15 cellular contexts compared by ENCODE assay signal in genomic region chr4:185542626-185543336, GRCh38. TPM values are rescaled to one million over a fixed set of nuclear protein-coding genes. Genes with fewer than 3 reads are reported as not detected.
DNase-seq lines count a peak whose midpoint lies in the region; ATAC-seq and TF ChIP-seq lines count a peak whose summit lies in the region.
"Had no signal": no experiment of that assay in that cellular context is flagged by ENCODE, and none has a peak within 500 bp of the region (broad histone marks: within the 10 kb centered on the region; RNA-seq: fewer than 3 reads in every experiment).

No MANE protein-coding gene starts in this region.

- POLR2A ChIA-PET in PC-9 (lab: Charles Lee; ENCODE audit: unreplicated experiment), result no interaction called here

- WGBS in right lobe of liver (ENCODE audit: insufficient coverage, low coverage, low lambda C conversion rate, missing lambda C conversion rate), result 43% methylated on average over 11 of the region's 14 CpGs

- H3F3A ChIP-seq in PC-9 (ENCODE audit: insufficient read depth, low read depth), result no peaks in the 10 kb centered on the region

- no peak overlapping the region for H3K4me3 Mint-ChIP-seq in stimulated activated memory B cell treated with anti-CD40 and anti-IgM and Interleukin-4, amounts not matched to agents 10 μg/mL and 1 μg/mL and 100 μg/mL, for 72 hours
- H3K4me3 Mint-ChIP-seq: activated naive CD8-positive, alpha-beta T cell treated with anti-CD3 and anti-CD28 coated beads, Interleukin-2, amount 50 U/mL, for 24 hours; CD8-positive, alpha-beta memory T cell; stimulated activated naive CD8-positive, alpha-beta T cell treated with anti-CD3 and anti-CD28 coated beads, Interleukin-15, Interleukin-2, amounts not matched to agents 100 ng/mL and 50 ng/mL, for 24 hours had no signal

- H4K20me1 ChIP-seq in osteoblast (ENCODE audit: insufficient read depth, low read length) (no peaks in the 10 kb centered on the region), PC-9 (ENCODE audit: insufficient read depth) (no peaks in the 10 kb centered on the region)

- H3K27ac Mint-ChIP-seq in stimulated activated memory B cell treated with anti-CD40 and anti-IgM and Interleukin-4, amounts not matched to agents 10 μg/mL and 1 μg/mL and 100 μg/mL, for 72 hours, result no peak overlapping the region
- H3K27ac Mint-ChIP-seq: activated naive CD8-positive, alpha-beta T cell treated with anti-CD3 and anti-CD28 coated beads, Interleukin-2, amount 50 U/mL, for 24 hours; CD8-positive, alpha-beta memory T cell; stimulated activated naive CD8-positive, alpha-beta T cell treated with anti-CD3 and anti-CD28 coated beads, Interleukin-15, Interleukin-2, amounts not matched to agents 100 ng/mL and 50 ng/mL, for 24 hours had no signal

- H3K27me3 ChIP-seq in left ventricle myocardium inferior (ENCODE audit: low read depth) (no peaks in the 10 kb centered on the region), osteoblast (ENCODE audit: insufficient read depth, low read length) (peaks cover 23% of the 10 kb centered on the region), PC-9 (ENCODE audit: insufficient read depth, low read depth) (no peaks in the 10 kb centered on the region), right lobe of liver (no peaks in the 10 kb centered on the region)

- CTCF ChIA-PET in PC-9 (lab: Charles Lee), result interaction anchor here (0.7 kb wide), 1 partner anchor 653 kb away, joined by 3 read pairs; no protein-coding TSS in a partner anchor

- H3K9me3 ChIP-seq in left ventricle myocardium inferior (replicated peaks) (no peaks in the 10 kb centered on the region), osteoblast (ENCODE audit: low read depth, low read length) (no peaks in the 10 kb centered on the region), PC-9 (ENCODE audit: insufficient read depth, low read depth) (no peaks in the 10 kb centered on the region), right lobe of liver (no peaks in the 10 kb centered on the region)

- H3K4me2 ChIP-seq in osteoblast (ENCODE audit: insufficient read depth, low read length) (no peak overlapping the region), PC-9 (no peak overlapping the region)

- H3K27ac ChIP-seq in left ventricle myocardium inferior (replicated peaks) (peak overlapping the region; percentile 59), osteoblast (ENCODE audit: low read depth, low read length) (no peak overlapping the region), PC-9 (no peak overlapping the region), right lobe of liver (no peak overlapping the region)

- BruUV-seq in PC-9 (replicated peaks; lab: Mats Ljungman, UMichigan), result no TSS peak

- DNase-seq in cardiac fibroblast (ENCODE audit: low read depth in 2 of 2), result peak; percentile 64 to 79
- DNase-seq in left ventricle myocardium inferior, result peak; percentile 80
- peak; percentile 42 for DNase-seq in osteoblast (ENCODE audit: insufficient read length, low spot score, missing footprints)
- DNase-seq in NCI-H187 treated with DMSO at 0.1 percent for 48 hours (lab: John Stamatoyannopoulos, UW), result no peak
- DNase-seq in PC-9, result no peak
- DNase-seq in right lobe of liver, result no peak
- DNase-seq: activated CD4-positive, CD25-positive, alpha-beta regulatory T cell treated with anti-CD3 and anti-CD28 coated beads, Interleukin-2, amount 50 U/mL, for 72 hours; activated naive CD8-positive, alpha-beta T cell treated with anti-CD3 and anti-CD28 coated beads, Interleukin-2, amount 50 U/mL, for 24 hours; activated T-cell treated with anti-CD3 and anti-CD28 coated beads for 4 hours; CD8-positive, alpha-beta memory T cell; GF-D8; NCI-H2227 treated with DMSO at 0.1 percent for 48 hours had no signal

- no peaks in the 10 kb centered on the region for H3K9me3 Mint-ChIP-seq in stimulated activated memory B cell treated with anti-CD40 and anti-IgM and Interleukin-4, amounts not matched to agents 10 μg/mL and 1 μg/mL and 100 μg/mL, for 72 hours
- H3K9me3 Mint-ChIP-seq: activated naive CD8-positive, alpha-beta T cell treated with anti-CD3 and anti-CD28 coated beads, Interleukin-2, amount 50 U/mL, for 24 hours; CD8-positive, alpha-beta memory T cell; stimulated activated naive CD8-positive, alpha-beta T cell treated with anti-CD3 and anti-CD28 coated beads, Interleukin-15, Interleukin-2, amounts not matched to agents 100 ng/mL and 50 ng/mL, for 24 hours had no signal

- TF ChIP-seq CTCF in cardiac fibroblast (IDR thresholded peaks at IDR 0.05; ENCODE audit: low read depth, low read length) (no peak), left ventricle myocardium inferior (IDR thresholded peaks at IDR 0.05; ENCODE audit: borderline replicate concordance) (no peak), osteoblast (IDR thresholded peaks at IDR 0.05; ENCODE audit: extremely low read depth, low read depth, low read length) (no peak), PC-9 (conservative IDR thresholded peaks at IDR 0.05) (no peak), right lobe of liver (IDR thresholded peaks at IDR 0.05) (no peak)

- H3K27me3 Mint-ChIP-seq in stimulated activated memory B cell treated with anti-CD40 and anti-IgM and Interleukin-4, amounts not matched to agents 10 μg/mL and 1 μg/mL and 100 μg/mL, for 72 hours, result no peaks in the 10 kb centered on the region

- H2AFZ ChIP-seq in osteoblast (ENCODE audit: low read length) (no peak overlapping the region), PC-9 (no peak overlapping the region)

- H3K4me1 ChIP-seq in left ventricle myocardium inferior (peaks cover 18% of the 10 kb centered on the region), osteoblast (ENCODE audit: insufficient read depth, low read length) (no peaks in the 10 kb centered on the region), PC-9 (replicated peaks; ENCODE audit: insufficient read depth) (no peaks in the 10 kb centered on the region), right lobe of liver (no peaks in the 10 kb centered on the region)

- no peak for ATAC-seq in stimulated activated memory B cell treated with anti-CD40 and anti-IgM and Interleukin-4, amounts not matched to agents 10 μg/mL and 1 μg/mL and 100 μg/mL, for 72 hours
- no peak for ATAC-seq in right lobe of liver
- ATAC-seq: activated naive CD8-positive, alpha-beta T cell treated with anti-CD3 and anti-CD28 coated beads, Interleukin-2, amount 50 U/mL, for 24 hours; HCT116 had no signal

- H3K79me2 ChIP-seq in osteoblast (ENCODE audit: insufficient read depth, low read length) (no peaks in the 10 kb centered on the region), PC-9 (ENCODE audit: low read depth) (no peaks in the 10 kb centered on the region)

- H3K4me3 ChIP-seq in cardiac fibroblast (replicated peaks in 1 of 2; ENCODE audit: low read depth in 2 of 2, low read length in 2 of 2) (no peak overlapping the region), left ventricle myocardium inferior (no peak overlapping the region), osteoblast (ENCODE audit: insufficient read depth, low read length) (no peak overlapping the region), PC-9 (no peak overlapping the region), right lobe of liver (no peak overlapping the region)

- TF ChIP-seq POLR2A in right lobe of liver (IDR thresholded peaks at IDR 0.05), result no peak

- H3K9me2 ChIP-seq in PC-9 (ENCODE audit: insufficient read depth), result no peaks in the 10 kb centered on the region

- no peaks in the 10 kb centered on the region for H3K36me3 Mint-ChIP-seq in stimulated activated memory B cell treated with anti-CD40 and anti-IgM and Interleukin-4, amounts not matched to agents 10 μg/mL and 1 μg/mL and 100 μg/mL, for 72 hours
- H3K36me3 Mint-ChIP-seq: CD8-positive, alpha-beta memory T cell had no signal

- H3K36me3 ChIP-seq in left ventricle myocardium inferior, result no peaks in the 10 kb centered on the region
- H3K36me3 ChIP-seq in osteoblast (ENCODE audit: insufficient read depth, low read length), result no peaks in the 10 kb centered on the region
- H3K36me3 ChIP-seq in PC-9 (ENCODE audit: low read depth), result no peaks in the 10 kb centered on the region
- no peaks in the 10 kb centered on the region for H3K36me3 ChIP-seq in right lobe of liver

- H3K4me1 Mint-ChIP-seq in stimulated activated memory B cell treated with anti-CD40 and anti-IgM and Interleukin-4, amounts not matched to agents 10 μg/mL and 1 μg/mL and 100 μg/mL, for 72 hours, result no peaks in the 10 kb centered on the region
- H3K4me1 Mint-ChIP-seq: activated naive CD8-positive, alpha-beta T cell treated with anti-CD3 and anti-CD28 coated beads, Interleukin-2, amount 50 U/mL, for 24 hours; CD8-positive, alpha-beta memory T cell had no signal

- intact Hi-C loops in left ventricle myocardium inferior (cut with micrococcal nuclease) (no loop called here), PC-9 (cut with micrococcal nuclease; ENCODE audit: unreplicated experiment) (no loop called here), right lobe of liver (cut with DNase I) (no loop called here)

RNA-seq across cellular contexts. Expression of gene PDLIM3, which starts 7.5 kb away (rescaled TPM):
- total RNA-seq in left ventricle myocardium inferior (308 TPM), osteoblast (1.8 and 2.2 TPM in 2 replicates), PC-9 (2021) (3.3 and 5.6 TPM in 2 replicates), right lobe of liver (10 to 100 TPM in 2 of 6 experiments, 1 to 10 TPM in 4; 1.8 to 23.7 (median 6.1) TPM)
- total RNA-seq: CD8-positive, alpha-beta memory T cell had no signal

Comparison
In these comparisons a context has a peak if more than half of its experiments do, and no peak if none do; other contexts are left out.
1. DNase-seq: peak in cardiac fibroblast (2 of 2), left ventricle myocardium inferior (single experiment) and osteoblast (single experiment); none in NCI-H187 treated with DMSO at 0.1 percent for 48 hours (single experiment), PC-9 (0 of 2) and right lobe of liver (0 of 3).
2. RNA of gene PDLIM3, which starts 7.5 kb away (total RNA-seq): 308 TPM in left ventricle myocardium inferior (single experiment); 1.8 to 23.7 TPM in right lobe of liver, 3.3 to 5.6 TPM in PC-9 and 1.8 to 2.2 TPM in osteoblast; every median in the first group is over 10 times any median in the second.